2 cellular contexts compared by ENCODE assay signal in the genomic region with DNA sequence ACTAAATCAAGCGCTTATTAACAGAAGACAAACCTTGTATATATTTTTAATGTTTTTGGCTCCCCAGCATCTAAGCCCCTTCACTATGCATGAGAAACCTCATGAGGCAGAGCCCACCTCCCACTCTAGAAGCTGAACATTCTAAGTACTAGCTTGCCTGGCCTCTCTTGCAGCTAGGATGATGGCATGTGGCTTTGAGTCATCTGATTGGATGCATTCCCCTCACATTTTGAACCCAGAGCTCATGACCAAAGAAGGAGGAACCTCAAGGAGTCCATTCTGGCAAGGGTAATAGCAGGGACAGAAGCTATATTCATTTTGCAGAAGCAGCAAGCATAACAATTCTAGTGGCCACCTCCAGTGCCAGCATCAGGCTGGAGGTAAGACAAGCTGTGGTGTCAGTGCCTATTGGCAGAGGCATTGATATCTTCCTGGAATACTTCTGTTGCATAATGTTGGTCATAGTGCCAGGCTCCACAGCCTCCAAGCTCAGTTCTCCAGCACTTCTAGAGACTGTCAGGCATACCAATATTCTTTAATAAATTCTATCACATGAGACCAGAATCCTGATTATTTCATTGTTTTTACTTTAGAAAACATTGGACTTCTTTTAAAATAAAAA.
A peak's percentile ranks its signal among the peaks of the same experiment; 100 is the strongest.
TF ChIP-seq lines count a peak whose summit lies in the region.

No MANE protein-coding gene starts in this region.

TF ChIP-seq in HEK293, 187 proteins besides CTCF, POLR2A, EP300 and RAD21:
- no peak for TF ChIP-seq ZNF514 (tag by site-specific recombination; IDR thresholded peaks at IDR 0.05)
- no peak for TF ChIP-seq ZBTB6 (tag by site-specific recombination; IDR thresholded peaks at IDR 0.05)
- peak; percentile 85 for TF ChIP-seq SETDB1 (IDR thresholded peaks at IDR 0.05; ENCODE audit: insufficient read length, low read length)
- peak; percentile 95 for TF ChIP-seq TRIM28 (IDR thresholded peaks at IDR 0.05; ENCODE audit: borderline replicate concordance, low read length)

TF ChIP-seq in GM12878, 131 proteins besides CTCF, POLR2A, EP300 and RAD21:
- TF ChIP-seq CBX5 (IDR thresholded peaks at IDR 0.05; ENCODE audit: low read depth) (0 out of 2 replicates have a peak, but pooled peaks have one; percentile 56), BCL11A (IDR thresholded peaks at IDR 0.05; ENCODE audit: low read depth, low read length) (no peak)
TF ChIP-seq in GM12878: peak in this region for 1.
